In genomic region chr2:208653383-208653782, GRCh38 we compare ENCODE assay signal across 4 cellular contexts.
A peak's percentile ranks its signal among the peaks of the same experiment; 100 is the strongest.
TF ChIP-seq lines count a peak whose summit lies in the region.

No MANE protein-coding gene starts in this region.

TF ChIP-seq in HepG2, 621 proteins besides CTCF, POLR2A, EP300 and RAD21:
- no peak for TF ChIP-seq IKZF5 (CRISPR knock-in tag; IDR thresholded peaks at IDR 0.05)
- no peak for TF ChIP-seq ZNF12 (CRISPR knock-in tag; IDR thresholded peaks at IDR 0.05)
- no peak for TF ChIP-seq BATF2 (CRISPR knock-in tag; IDR thresholded peaks at IDR 0.05)
- TF ChIP-seq CSRNP2 (CRISPR knock-in tag; conservative IDR thresholded peaks at IDR 0.05; ENCODE audit: low read depth) = no peak
- TF ChIP-seq AGO2 (optimal IDR thresholded peaks at IDR 0.05; ENCODE audit: low read depth, low read length) = no peak
- TF ChIP-seq ARNTL (CRISPR knock-in tag; IDR thresholded peaks at IDR 0.05) = no peak
- no peak for TF ChIP-seq GTF3A (CRISPR knock-in tag; conservative IDR thresholded peaks at IDR 0.05)
- TF ChIP-seq MAFK (conservative IDR thresholded peaks at IDR 0.05 in 1 of 2, IDR thresholded peaks at IDR 0.05 in 1 of 2; ENCODE audit: low read length in 2 of 2) = peak; percentile 67 to 82
- TF ChIP-seq MAFF (IDR thresholded peaks at IDR 0.05; ENCODE audit: low read depth, low read length) = peak; percentile 67

TF ChIP-seq in A549, 52 proteins besides CTCF, POLR2A, EP300 and RAD21:
- TF ChIP-seq MAFK (IDR thresholded peaks at IDR 0.05; ENCODE audit: partially characterized antibody) (peak; percentile 58), POLR2AphosphoS2 (conservative IDR thresholded peaks at IDR 0.05; ENCODE audit: low read length) (no peak)

TF ChIP-seq in IMR-90, 13 proteins besides CTCF, POLR2A, EP300 and RAD21:
- TF ChIP-seq MAFK (IDR thresholded peaks at IDR 0.05; ENCODE audit: low read depth, low read length) (peak; percentile 54), BHLHE40 (IDR thresholded peaks at IDR 0.05; ENCODE audit: low read depth, low read length) (no peak)
TF ChIP-seq in IMR-90: peak in this region for 1.

TF ChIP-seq in K562, 482 proteins besides CTCF, POLR2A, EP300 and RAD21:
- TF ChIP-seq HNRNPL (IDR thresholded peaks at IDR 0.05; ENCODE audit: low read depth, low read length) (no peak), MAFG (tag; conservative IDR thresholded peaks at IDR 0.05) (peak; percentile 22; the same call in 1 of the 2 replicates), LEF1 (IDR thresholded peaks at IDR 0.05) (no peak), C11orf30 (IDR thresholded peaks at IDR 0.05; ENCODE audit: low read depth) (peak; percentile 57; the same call in 1 of the 2 replicates), RBM14 (IDR thresholded peaks at IDR 0.05; ENCODE audit: borderline replicate concordance, insufficient read depth, low read depth, low read length) (no peak), ZNF316 (IDR thresholded peaks at IDR 0.05) (peak; percentile 76), XRCC4 (IDR thresholded peaks at IDR 0.05; ENCODE audit: extremely low read depth, insufficient read depth, insufficient read length) (no peak), STAT6 (CRISPR knock-in tag; IDR thresholded peaks at IDR 0.05) (no peak), FOXJ2 (tag; IDR thresholded peaks at IDR 0.05) (no peak), NFIX (CRISPR knock-in tag; IDR thresholded peaks at IDR 0.05; ENCODE audit: low read depth) (no peak)
